In genomic region chr13:97258801-97259200, GRCh38 we compare ENCODE assay signal across 9 cellular contexts. TPM values are rescaled to one million over a fixed set of nuclear protein-coding genes. Genes with fewer than 3 reads are reported as not detected.
A peak's percentile ranks its signal among the peaks of the same experiment; 100 is the strongest.
DNase-seq lines count a peak whose midpoint lies in the region; ATAC-seq and TF ChIP-seq lines count a peak whose summit lies in the region.
"Had no signal": no experiment of that assay in that cellular context is flagged by ENCODE, and none has a peak within 500 bp of the region (broad histone marks: within the 10 kb centered on the region; RNA-seq: fewer than 3 reads in every experiment).

No MANE protein-coding gene starts in this region.

- peaks cover 38% of the 10 kb centered on the region for H3K4me1 Mint-ChIP-seq in progenitor cell of endocrine pancreas (ENCODE audit: low read depth)

- DNase-seq in EH (ENCODE audit: low read depth) = peak; percentile 87
- DNase-seq in RPMI7951 (ENCODE audit: low read depth) = peak; percentile 63
- DNase-seq in erythroblast (lab: John Stamatoyannopoulos, UW) = peak; percentile 31 to 73
- DNase-seq in progenitor cell of endocrine pancreas (ENCODE audit: low spot score, unreplicated experiment) = no peak
- no peak for DNase-seq in NCI-H187 treated with DMSO at 0.1 percent for 48 hours (lab: John Stamatoyannopoulos, UW)
- no peak for DNase-seq in left colon
- no peak for DNase-seq in A172 (ENCODE audit: low spot score)
- DNase-seq: DMS79 had no signal

- intact Hi-C loops in left colon (cut with DNase I, micrococcal nuclease) = no loop called here

- H3K9me3 Mint-ChIP-seq in progenitor cell of endocrine pancreas (ENCODE audit: low read depth) = peaks cover 6% of the 10 kb centered on the region

- peaks cover 25% of the 10 kb centered on the region for H3K36me3 Mint-ChIP-seq in progenitor cell of endocrine pancreas (ENCODE audit: insufficient read depth)

- H3K27ac Mint-ChIP-seq in progenitor cell of endocrine pancreas = peak overlapping the region; percentile 29

- no peak for TF ChIP-seq POLR2A in erythroblast (IDR thresholded peaks at IDR 0.05; ENCODE audit: low read length)

- TF ChIP-seq CTCF in progenitor cell of endocrine pancreas (IDR thresholded peaks at IDR 0.05; ENCODE audit: unreplicated experiment) = no peak

- H3K27me3 Mint-ChIP-seq in progenitor cell of endocrine pancreas = no peaks in the 10 kb centered on the region

- no peak overlapping the region for H3K4me3 Mint-ChIP-seq in progenitor cell of endocrine pancreas (ENCODE audit: low read depth)

- ATAC-seq in HG03045 (IDR thresholded peaks at IDR 0.05; ENCODE audit: unreplicated experiment) = no peak
- no peak for ATAC-seq in left colon

RNA-seq across cellular contexts. Expression of gene MBNL2, which starts 36.7 kb away (rescaled TPM):
- 40.8 and 49.4 TPM in 2 replicates for total RNA-seq in RPMI7951 (2014; rRNA removed; shearing (Covaris generic))
- total RNA-seq in progenitor cell of endocrine pancreas = 51.3 and 51.4 TPM in 2 replicates
- total RNA-seq in left colon = 10 to 100 TPM; 31.4 to 50.1 TPM
- 176 and 204 TPM in 2 replicates for total RNA-seq in A172 (2014; rRNA removed; shearing (Covaris generic))

Comparison
In these comparisons a context has a peak if more than half of its experiments do, and no peak if none do; other contexts are left out.
1. DNase-seq: peak in EH (single experiment), RPMI7951 (single experiment) and erythroblast (2 of 2); none in progenitor cell of endocrine pancreas (single experiment), NCI-H187 treated with DMSO at 0.1 percent for 48 hours (single experiment), left colon (0 of 2) and A172 (single experiment).